ENCODE assay signal across 16 cellular contexts in genomic region chr1:85363526-85363925, GRCh38.
DNase-seq lines count a peak whose midpoint lies in the region; ATAC-seq, FAIRE-seq and TF ChIP-seq lines count a peak whose summit lies in the region.
"Had no signal": no experiment of that assay in that cellular context is flagged by ENCODE, and none has a peak within 500 bp of the region (broad histone marks: within the 10 kb centered on the region; RNA-seq: fewer than 3 reads in every experiment).

No MANE protein-coding gene starts in this region.

- POLR2A ChIA-PET in HepG2 (lab: Yijun Ruan, JAX): no interaction called here

- H3K27ac ChIP-seq in HepG2 (ENCODE audit: extremely low read length, insufficient read depth, low read length) (no peak overlapping the region), tibial artery (peak overlapping the region; percentile 16 to 42)

- intact Hi-C loops in HepG2 (cut with micrococcal nuclease; ENCODE audit: unreplicated experiment) (no loop called here), tibial artery (cut with DNase I; ENCODE audit: low total_unique reads) (no loop called here)

- no peak overlapping the region for H3K4me3 ChIP-seq in HepG2 (replicated peaks in 1 of 3; ENCODE audit: insufficient read depth in 1 of 3, low read depth in 2 of 3, low read length in 3 of 3)
- no peak overlapping the region for H3K4me3 ChIP-seq in tibial artery

- DNase-seq in G401 (ENCODE audit: low spot score): peak; percentile 35
- peak; percentile 43 for DNase-seq in NCI-H446 treated with DMSO at 0.1 percent for 48 hours (lab: John Stamatoyannopoulos, UW)
- no peak for DNase-seq in HepG2 (ENCODE audit: low spot score)
- DNase-seq in tibial artery: no peak
- DNase-seq in SW 1271 (lab: John Stamatoyannopoulos, UW): no peak
- DNase-seq in SKM-1 (lab: John Stamatoyannopoulos, UW; ENCODE audit: unreplicated experiment): no peak
- DNase-seq: Caco-2, DMS79, GF-D8, NCI-H1048, NCI-H146, NCI-H226, NCI-H526 treated with DMSO at 0.1 percent for 48 hours, T-helper 1 cell had no signal

- no peak overlapping the region for H2AFZ ChIP-seq in HepG2 (ENCODE audit: low read length)

- no peak for TF ChIP-seq EP300 in HepG2 (IDR thresholded peaks at IDR 0.05; ENCODE audit: low read depth in 2 of 2, low read length in 2 of 2)
- no peak for TF ChIP-seq EP300 in HepG2 (CRISPR knock-in tag; IDR thresholded peaks at IDR 0.05; ENCODE audit: borderline replicate concordance)

- H3K79me2 ChIP-seq in HepG2 (ENCODE audit: insufficient read depth, low read length): peaks cover 13% of the 10 kb centered on the region

- BruUV-seq in HepG2 (replicated peaks; lab: Mats Ljungman, UMichigan): no TSS peak

- CTCF ChIA-PET in HepG2 (lab: Yijun Ruan, JAX; ENCODE audit: low intra/inter-chr PET ratio, low total read pairs): no interaction called here

- H4K20me1 ChIP-seq in HepG2 (ENCODE audit: insufficient read depth, low read length): no peaks in the 10 kb centered on the region

- no peak for ATAC-seq in HepG2
- ATAC-seq in HG03039 (IDR thresholded peaks at IDR 0.05; ENCODE audit: unreplicated experiment): no peak

- H3K4me2 ChIP-seq in HepG2 (ENCODE audit: low read depth, low read length): no peak overlapping the region

- no peak overlapping the region for H3K9ac ChIP-seq in HepG2 (ENCODE audit: insufficient read depth, low read depth, low read length)

- TF ChIP-seq CTCF in HepG2 (CRISPR knock-in tag; IDR thresholded peaks at IDR 0.05) (no peak), tibial artery (IDR thresholded peaks at IDR 0.05) (no peak)

- H3K9me3 ChIP-seq in HepG2 (ENCODE audit: low read length) (no peaks in the 10 kb centered on the region), tibial artery (no peaks in the 10 kb centered on the region)
- H3K9me3 ChIP-seq: Caco-2 had no signal

- TF ChIP-seq RAD21 in HepG2 (CRISPR knock-in tag; IDR thresholded peaks at IDR 0.05): no peak

- no peak for TF ChIP-seq POLR2A in HepG2 (IDR thresholded peaks at IDR 0.05; ENCODE audit: insufficient read depth in 1 of 2, low read depth in 2 of 2, low read length in 2 of 2)

- H3K27me3 ChIP-seq in HepG2 (ENCODE audit: control insufficient read depth in 1 of 2, insufficient read depth in 2 of 2, low read length in 2 of 2): no peaks in the 10 kb centered on the region
- H3K27me3 ChIP-seq in tibial artery: no peaks in the 10 kb centered on the region

- FAIRE-seq in HepG2 (lab: Jason Lieb, UNC): no peak
- FAIRE-seq: H1 had no signal

- H3K4me1 ChIP-seq in HepG2 (ENCODE audit: insufficient read depth, low read length) (peaks cover 15% of the 10 kb centered on the region; the same call in 1 of the 2 replicates), tibial artery (peaks cover 0 to 93% (median 18%) of the 10 kb centered on the region in 4 donors)
- H3K4me1 ChIP-seq: Caco-2 had no signal

- no peaks in the 10 kb centered on the region for H3K36me3 ChIP-seq in HepG2 (replicated peaks in 1 of 2; ENCODE audit: control insufficient read depth in 1 of 2, insufficient read depth in 2 of 2, low read length in 2 of 2)
- no peaks in the 10 kb centered on the region for H3K36me3 ChIP-seq in tibial artery

- in situ Hi-C loops in G401 (cut with HindIII; ENCODE audit: low sequenced_read_pairs) (no loop called here), HepG2 (cut with HindIII; ENCODE audit: extremely low pct_ligation_motif_present, low pct_unique_long_range_greater_than_20kb) (no loop called here)

TF ChIP-seq in HepG2, 621 proteins besides CTCF, POLR2A, EP300 and RAD21:
- TF ChIP-seq ZNF18 (CRISPR knock-in tag; IDR thresholded peaks at IDR 0.05; ENCODE audit: insufficient replicate concordance): no peak
- peak; percentile 82 for TF ChIP-seq MAFF (IDR thresholded peaks at IDR 0.05; ENCODE audit: low read depth, low read length)
- peak; percentile 79 to 87 for TF ChIP-seq MAFK (conservative IDR thresholded peaks at IDR 0.05 in 1 of 2, IDR thresholded peaks at IDR 0.05 in 1 of 2; ENCODE audit: low read length in 2 of 2)

Comparison
In these comparisons a context has a peak if more than half of its experiments do, and no peak if none do; other contexts are left out.
1. DNase-seq: peak in G401 (single experiment) and NCI-H446 treated with DMSO at 0.1 percent for 48 hours (single experiment); none in HepG2 (single experiment), tibial artery (0 of 2), SW 1271 (0 of 2) and SKM-1 (single experiment).